21 cellular contexts compared by ENCODE assay signal in the genomic region with DNA sequence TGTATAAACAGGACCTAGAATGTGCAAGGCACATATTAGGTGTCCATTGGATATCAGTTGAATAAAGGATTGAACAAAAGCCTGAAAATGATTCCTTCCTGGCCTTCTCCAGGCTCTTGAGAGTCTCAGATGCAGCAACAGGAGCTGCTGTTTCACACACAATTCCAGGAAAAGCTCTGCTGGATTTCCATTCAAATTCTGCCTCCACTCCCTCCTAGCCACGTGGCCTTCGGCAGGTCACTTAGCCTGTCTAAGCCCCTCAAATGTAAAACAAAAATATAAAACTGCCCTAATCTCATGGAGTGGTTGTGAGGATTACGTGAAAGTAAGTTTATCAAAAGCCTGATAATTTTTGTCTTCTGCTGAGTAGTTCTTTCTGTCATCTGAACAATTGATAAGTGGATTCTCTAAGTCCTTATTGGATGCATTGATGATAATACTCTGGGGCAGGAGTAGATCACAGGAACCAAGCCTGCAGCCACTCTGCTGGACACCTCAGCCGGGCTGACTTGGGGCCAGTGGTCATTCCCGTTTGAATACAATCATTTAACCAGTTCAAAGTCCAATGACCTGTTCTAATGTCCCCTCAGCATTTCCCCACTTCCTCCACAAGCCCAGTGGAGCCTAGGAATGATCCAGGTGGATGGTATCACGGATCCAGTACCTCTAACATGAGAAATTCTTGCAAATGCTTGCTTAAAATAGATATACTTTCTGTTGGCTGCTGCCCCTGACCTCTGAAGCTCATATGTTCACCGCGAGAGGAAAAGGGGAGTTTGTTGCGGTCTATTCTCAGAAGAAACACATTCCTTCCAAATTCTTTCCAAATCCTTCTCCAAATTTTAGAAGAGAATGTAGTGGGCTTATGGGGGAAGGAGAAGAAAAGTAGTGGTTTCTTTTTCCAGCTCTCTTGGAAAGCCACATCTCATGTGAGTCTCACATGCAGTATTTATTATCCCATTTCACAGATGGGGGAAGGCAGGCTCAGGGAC.
A peak's percentile ranks its signal among the peaks of the same experiment; 100 is the strongest.
DNase-seq lines count a peak whose midpoint lies in the region; FAIRE-seq and TF ChIP-seq lines count a peak whose summit lies in the region.
"Had no signal": no experiment of that assay in that cellular context is flagged by ENCODE, and none has a peak within 500 bp of the region (broad histone marks: within the 10 kb centered on the region; RNA-seq: fewer than 3 reads in every experiment).

No MANE protein-coding gene starts in this region.

- H3K79me2 ChIP-seq in neural progenitor cell (ENCODE audit: low read depth), result no peaks in the 10 kb centered on the region

- POLR2A ChIA-PET in CD8-positive, alpha-beta memory T cell (lab: Charles Lee), result no interaction called here

- H3K4me2 ChIP-seq in neural progenitor cell, result no peak overlapping the region

- no peak overlapping the region for H2AFZ ChIP-seq in neural progenitor cell (replicated peaks)

- H4K20me1 ChIP-seq in neural progenitor cell (ENCODE audit: low read depth), result no peaks in the 10 kb centered on the region

- peak overlapping the region; percentile 58 for H3K27ac Mint-ChIP-seq in neural progenitor cell
- no peak overlapping the region for H3K27ac Mint-ChIP-seq in CD8-positive, alpha-beta memory T cell
- H3K27ac Mint-ChIP-seq: HFFc6 had no signal

- H3K4me3 Mint-ChIP-seq in neural progenitor cell, result no peak overlapping the region
- no peak overlapping the region for H3K4me3 Mint-ChIP-seq in CD8-positive, alpha-beta memory T cell
- H3K4me3 Mint-ChIP-seq: CD4-positive, alpha-beta memory T cell; HFFc6 had no signal

- H3K27me3 ChIP-seq in neural progenitor cell, result peaks cover 64% of the 10 kb centered on the region
- H3K27me3 ChIP-seq in CD8-positive, alpha-beta memory T cell (ENCODE audit: insufficient read depth, low read length, poor library complexity, severe bottlenecking), result peaks cover 4% of the 10 kb centered on the region
- H3K27me3 ChIP-seq: Peyer's patch had no signal

- no peak for FAIRE-seq in GM12891 (lab: Jason Lieb, UNC)
- FAIRE-seq: GM12892 had no signal

- peaks cover 50% of the 10 kb centered on the region for H3K4me1 Mint-ChIP-seq in neural progenitor cell
- no peaks in the 10 kb centered on the region for H3K4me1 Mint-ChIP-seq in CD8-positive, alpha-beta memory T cell

- peaks cover 2% of the 10 kb centered on the region for H3K9me3 Mint-ChIP-seq in neural progenitor cell
- no peaks in the 10 kb centered on the region for H3K9me3 Mint-ChIP-seq in CD8-positive, alpha-beta memory T cell
- H3K9me3 Mint-ChIP-seq: HFFc6 had no signal

- no peaks in the 10 kb centered on the region for H3K9me3 ChIP-seq in neural progenitor cell (ENCODE audit: low read depth)
- no peaks in the 10 kb centered on the region for H3K9me3 ChIP-seq in CD8-positive, alpha-beta memory T cell (ENCODE audit: low read length)
- H3K9me3 ChIP-seq: Peyer's patch had no signal

- H3K9ac ChIP-seq in neural progenitor cell, result no peak overlapping the region

- no peaks in the 10 kb centered on the region for H3K36me3 ChIP-seq in neural progenitor cell
- no peaks in the 10 kb centered on the region for H3K36me3 ChIP-seq in CD8-positive, alpha-beta memory T cell (ENCODE audit: insufficient read depth, low read length)
- H3K36me3 ChIP-seq: Peyer's patch had no signal

- no peaks in the 10 kb centered on the region for H3K36me3 Mint-ChIP-seq in neural progenitor cell
- H3K36me3 Mint-ChIP-seq in CD8-positive, alpha-beta memory T cell, result no peaks in the 10 kb centered on the region
- H3K36me3 Mint-ChIP-seq: CD4-positive, alpha-beta memory T cell had no signal

- H3K27ac ChIP-seq in neural progenitor cell, result no peak overlapping the region
- H3K27ac ChIP-seq in CD8-positive, alpha-beta memory T cell (ENCODE audit: low read depth, low read length), result no peak overlapping the region
- H3K27ac ChIP-seq: Peyer's patch, SK-N-MC had no signal

- CTCF ChIA-PET in CD8-positive, alpha-beta memory T cell (lab: Charles Lee), result no interaction called here

- peak; percentile 13 for DNase-seq in HCEC 1CT
- peak; percentile 65 for DNase-seq in amniotic epithelial cell (ENCODE audit: low read depth)
- peak; percentile 52 for DNase-seq in fibroblast of villous mesenchyme (ENCODE audit: low read depth)
- no peak for DNase-seq in neural progenitor cell (ENCODE audit: low spot score)
- DNase-seq in MV-4-11 (lab: John Stamatoyannopoulos, UW), result no peak
- DNase-seq in GM12891 (ENCODE audit: insufficient read length, low spot score), result no peak
- no peak for DNase-seq in CD8-positive, alpha-beta memory T cell
- DNase-seq: ACHN; CD4-positive, alpha-beta memory T cell; GF-D8; GOT3; HFFc6; Karpas-422; MM.1S; NCI-H187; NCI-H226; NCI-H524 treated with DMSO at 0.1 percent for 48 hours; Peyer's patch; Right ventricle myocardium superior had no signal

- H3F3A ChIP-seq in neural progenitor cell (ENCODE audit: low read depth), result no peaks in the 10 kb centered on the region

- TF ChIP-seq CTCF in fibroblast of villous mesenchyme (IDR thresholded peaks at IDR 0.05; ENCODE audit: insufficient read depth, low read depth, low read length) (no peak), neural progenitor cell (IDR thresholded peaks at IDR 0.05) (no peak)

- H3K27me3 Mint-ChIP-seq in neural progenitor cell (ENCODE audit: insufficient read depth, low read depth), result peaks cover 35% of the 10 kb centered on the region
- H3K27me3 Mint-ChIP-seq in CD8-positive, alpha-beta memory T cell, result peaks cover 11 to 36% of the 10 kb centered on the region in 2 donors

- TF ChIP-seq POLR2A in GM12891 (IDR thresholded peaks at IDR 0.05; ENCODE audit: low read depth, low read length), result no peak

- peaks cover 5% of the 10 kb centered on the region for H3K4me1 ChIP-seq in neural progenitor cell
- H3K4me1 ChIP-seq in CD8-positive, alpha-beta memory T cell (ENCODE audit: insufficient read depth, low read length), result no peaks in the 10 kb centered on the region
- H3K4me1 ChIP-seq: Peyer's patch had no signal

- no peak overlapping the region for H3K4me3 ChIP-seq in fibroblast of villous mesenchyme (ENCODE audit: low read depth, low read length)
- no peak overlapping the region for H3K4me3 ChIP-seq in neural progenitor cell
- H3K4me3 ChIP-seq in CD8-positive, alpha-beta memory T cell (ENCODE audit: low read length), result no peak overlapping the region
- H3K4me3 ChIP-seq: Peyer's patch, SK-N-MC had no signal

TF ChIP-seq in GM12891, 5 proteins besides CTCF, POLR2A, EP300 and RAD21:
- TF ChIP-seq PAX5 (IDR thresholded peaks at IDR 0.05; ENCODE audit: insufficient read depth, low read length, severe bottlenecking), result no peak
- no peak for TF ChIP-seq POLR2AphosphoS5 (IDR thresholded peaks at IDR 0.05; ENCODE audit: low read depth, low read length)
- no peak for TF ChIP-seq POU2F2 (IDR thresholded peaks at IDR 0.05; ENCODE audit: low read depth, low read length)
- no peak for TF ChIP-seq SPI1 (IDR thresholded peaks at IDR 0.05; ENCODE audit: low read depth, low read length)
- TF ChIP-seq TAF1 (IDR thresholded peaks at IDR 0.05; ENCODE audit: low read depth, low read length), result no peak
TF ChIP-seq in GM12891: peak in this region for 0.

Comparison
In these comparisons a context has a peak if more than half of its experiments do, and no peak if none do; other contexts are left out.
1. DNase-seq: peak in HCEC 1CT (single experiment), amniotic epithelial cell (single experiment) and fibroblast of villous mesenchyme (single experiment); none in neural progenitor cell (single experiment), MV-4-11 (single experiment), GM12891 (single experiment) and CD8-positive, alpha-beta memory T cell (0 of 5).